ENCODE assay signal across 1 cellular context in genomic region chr2:167962436-167963226, GRCh38.
TF ChIP-seq lines count a peak whose summit lies in the region.

No MANE protein-coding gene starts in this region.

TF ChIP-seq in K562, 482 proteins besides CTCF, POLR2A, EP300 and RAD21 (continued from another document and continues in another):
- TF ChIP-seq, protein P1, sequence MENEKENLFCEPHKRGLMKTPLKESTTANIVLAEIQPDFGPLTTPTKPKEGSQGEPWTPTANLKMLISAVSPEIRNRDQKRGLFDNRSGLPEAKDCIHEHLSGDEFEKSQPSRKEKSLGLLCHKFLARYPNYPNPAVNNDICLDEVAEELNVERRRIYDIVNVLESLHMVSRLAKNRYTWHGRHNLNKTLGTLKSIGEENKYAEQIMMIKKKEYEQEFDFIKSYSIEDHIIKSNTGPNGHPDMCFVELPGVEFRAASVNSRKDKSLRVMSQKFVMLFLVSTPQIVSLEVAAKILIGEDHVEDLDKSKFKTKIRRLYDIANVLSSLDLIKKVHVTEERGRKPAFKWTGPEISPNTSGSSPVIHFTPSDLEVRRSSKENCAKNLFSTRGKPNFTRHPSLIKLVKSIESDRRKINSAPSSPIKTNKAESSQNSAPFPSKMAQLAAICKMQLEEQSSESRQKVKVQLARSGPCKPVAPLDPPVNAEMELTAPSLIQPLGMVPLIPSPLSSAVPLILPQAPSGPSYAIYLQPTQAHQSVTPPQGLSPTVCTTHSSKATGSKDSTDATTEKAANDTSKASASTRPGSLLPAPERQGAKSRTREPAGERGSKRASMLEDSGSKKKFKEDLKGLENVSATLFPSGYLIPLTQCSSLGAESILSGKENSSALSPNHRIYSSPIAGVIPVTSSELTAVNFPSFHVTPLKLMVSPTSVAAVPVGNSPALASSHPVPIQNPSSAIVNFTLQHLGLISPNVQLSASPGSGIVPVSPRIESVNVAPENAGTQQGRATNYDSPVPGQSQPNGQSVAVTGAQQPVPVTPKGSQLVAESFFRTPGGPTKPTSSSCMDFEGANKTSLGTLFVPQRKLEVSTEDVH (IDR thresholded peaks at IDR 0.05; ENCODE audit: low read depth, partially characterized antibody): no peak
- TF ChIP-seq MCM5 (IDR thresholded peaks at IDR 0.05; ENCODE audit: low read depth): no peak
- TF ChIP-seq RBBP5 (IDR thresholded peaks at IDR 0.05; ENCODE audit: borderline replicate concordance, insufficient read depth, low read length, poor library complexity, severe bottlenecking): no peak
- TF ChIP-seq, protein P2, sequence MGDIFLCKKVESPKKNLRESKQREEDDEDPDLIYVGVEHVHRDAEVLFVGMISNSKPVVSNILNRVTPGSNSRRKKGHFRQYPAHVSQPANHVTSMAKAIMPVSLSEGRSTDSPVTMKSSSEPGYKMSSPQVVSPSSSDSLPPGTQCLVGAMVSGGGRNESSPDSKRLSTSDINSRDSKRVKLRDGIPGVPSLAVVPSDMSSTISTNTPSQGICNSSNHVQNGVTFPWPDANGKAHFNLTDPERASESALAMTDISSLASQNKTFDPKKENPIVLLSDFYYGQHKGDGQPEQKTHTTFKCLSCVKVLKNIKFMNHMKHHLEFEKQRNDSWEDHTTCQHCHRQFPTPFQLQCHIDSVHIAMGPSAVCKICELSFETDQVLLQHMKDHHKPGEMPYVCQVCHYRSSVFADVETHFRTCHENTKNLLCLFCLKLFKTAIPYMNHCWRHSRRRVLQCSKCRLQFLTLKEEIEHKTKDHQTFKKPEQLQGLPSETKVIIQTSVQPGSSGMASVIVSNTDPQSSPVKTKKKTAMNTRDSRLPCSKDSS (IDR thresholded peaks at IDR 0.05; ENCODE audit: low read depth, partially characterized antibody): no peak
- no peak for TF ChIP-seq CBFB (CRISPR knock-in tag; IDR thresholded peaks at IDR 0.05)
- TF ChIP-seq DDX20 (tag; IDR thresholded peaks at IDR 0.05; ENCODE audit: low read depth): no peak
- TF ChIP-seq SMAD1 (IDR thresholded peaks at IDR 0.05; ENCODE audit: low read depth, low read length, partially characterized antibody): no peak
- TF ChIP-seq HDAC3 (IDR thresholded peaks at IDR 0.05; ENCODE audit: borderline replicate concordance, partially characterized antibody): no peak
- TF ChIP-seq NUFIP1 (IDR thresholded peaks at IDR 0.05; ENCODE audit: partially characterized antibody): no peak
- TF ChIP-seq RB1 (IDR thresholded peaks at IDR 0.05; ENCODE audit: low read depth): no peak
- TF ChIP-seq ZNF780A (CRISPR knock-in tag; IDR thresholded peaks at IDR 0.05): no peak
- no peak for TF ChIP-seq ZNF507 (tag; conservative IDR thresholded peaks at IDR 0.05)
- 0 out of 2 replicates have a peak, but pooled peaks have one; percentile 10 for TF ChIP-seq ZNF316 (IDR thresholded peaks at IDR 0.05)
- TF ChIP-seq SLC30A9 (CRISPR knock-in tag; IDR thresholded peaks at IDR 0.05): no peak
- TF ChIP-seq, protein P3, sequence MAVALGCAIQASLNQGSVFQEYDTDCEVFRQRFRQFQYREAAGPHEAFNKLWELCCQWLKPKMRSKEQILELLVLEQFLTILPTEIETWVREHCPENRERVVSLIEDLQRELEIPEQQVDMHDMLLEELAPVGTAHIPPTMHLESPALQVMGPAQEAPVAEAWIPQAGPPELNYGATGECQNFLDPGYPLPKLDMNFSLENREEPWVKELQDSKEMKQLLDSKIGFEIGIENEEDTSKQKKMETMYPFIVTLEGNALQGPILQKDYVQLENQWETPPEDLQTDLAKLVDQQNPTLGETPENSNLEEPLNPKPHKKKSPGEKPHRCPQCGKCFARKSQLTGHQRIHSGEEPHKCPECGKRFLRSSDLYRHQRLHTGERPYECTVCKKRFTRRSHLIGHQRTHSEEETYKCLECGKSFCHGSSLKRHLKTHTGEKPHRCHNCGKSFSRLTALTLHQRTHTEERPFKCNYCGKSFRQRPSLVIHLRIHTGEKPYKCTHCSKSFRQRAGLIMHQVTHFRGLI (CRISPR knock-in tag; IDR thresholded peaks at IDR 0.05): 0 out of 2 replicates have a peak, but pooled peaks have one; percentile 10
- no peak for TF ChIP-seq TBL1XR1 (IDR thresholded peaks at IDR 0.05; ENCODE audit: low read length in 2 of 2)
- TF ChIP-seq BHLHE40 (IDR thresholded peaks at IDR 0.05; ENCODE audit: low read length): no peak
- TF ChIP-seq ZNF253 (CRISPR knock-in tag; conservative IDR thresholded peaks at IDR 0.05): no peak
- TF ChIP-seq ASH1L (IDR thresholded peaks at IDR 0.05; ENCODE audit: borderline replicate concordance, low read depth, partially characterized antibody): no peak
- TF ChIP-seq RBM14 (IDR thresholded peaks at IDR 0.05; ENCODE audit: borderline replicate concordance, insufficient read depth, low read depth, low read length): no peak
- TF ChIP-seq SAFB2 (IDR thresholded peaks at IDR 0.05; ENCODE audit: borderline replicate concordance, low read depth, low read length, severe bottlenecking): no peak
- no peak for TF ChIP-seq TSC22D4 (tag; IDR thresholded peaks at IDR 0.05)
- no peak for TF ChIP-seq ZNF274 (IDR thresholded peaks at IDR 0.05; ENCODE audit: borderline replicate concordance, low read depth, low read length)
- no peak for TF ChIP-seq NFIX (CRISPR knock-in tag; IDR thresholded peaks at IDR 0.05; ENCODE audit: low read depth)
- no peak for TF ChIP-seq HCFC1 (IDR thresholded peaks at IDR 0.05; ENCODE audit: low read depth, low read length)
- peak; percentile 75 for TF ChIP-seq PRDM10 (IDR thresholded peaks at IDR 0.05; ENCODE audit: partially characterized antibody)
- TF ChIP-seq ARID2 (IDR thresholded peaks at IDR 0.05): no peak
- TF ChIP-seq BCOR (IDR thresholded peaks at IDR 0.05): no peak
- TF ChIP-seq ZKSCAN8 (CRISPR knock-in tag; IDR thresholded peaks at IDR 0.05): peak; percentile 41; the same call in 1 of the 2 replicates
- TF ChIP-seq POLR2AphosphoS2 (IDR thresholded peaks at IDR 0.05; ENCODE audit: low read length): no peak
- TF ChIP-seq ZNF212 (CRISPR knock-in tag; IDR thresholded peaks at IDR 0.05): no peak
- TF ChIP-seq BRF1 (IDR thresholded peaks at IDR 0.05; ENCODE audit: borderline replicate concordance, extremely low read depth, insufficient read length): no peak
- no peak for TF ChIP-seq HLTF (IDR thresholded peaks at IDR 0.05)
- TF ChIP-seq, protein P4, sequence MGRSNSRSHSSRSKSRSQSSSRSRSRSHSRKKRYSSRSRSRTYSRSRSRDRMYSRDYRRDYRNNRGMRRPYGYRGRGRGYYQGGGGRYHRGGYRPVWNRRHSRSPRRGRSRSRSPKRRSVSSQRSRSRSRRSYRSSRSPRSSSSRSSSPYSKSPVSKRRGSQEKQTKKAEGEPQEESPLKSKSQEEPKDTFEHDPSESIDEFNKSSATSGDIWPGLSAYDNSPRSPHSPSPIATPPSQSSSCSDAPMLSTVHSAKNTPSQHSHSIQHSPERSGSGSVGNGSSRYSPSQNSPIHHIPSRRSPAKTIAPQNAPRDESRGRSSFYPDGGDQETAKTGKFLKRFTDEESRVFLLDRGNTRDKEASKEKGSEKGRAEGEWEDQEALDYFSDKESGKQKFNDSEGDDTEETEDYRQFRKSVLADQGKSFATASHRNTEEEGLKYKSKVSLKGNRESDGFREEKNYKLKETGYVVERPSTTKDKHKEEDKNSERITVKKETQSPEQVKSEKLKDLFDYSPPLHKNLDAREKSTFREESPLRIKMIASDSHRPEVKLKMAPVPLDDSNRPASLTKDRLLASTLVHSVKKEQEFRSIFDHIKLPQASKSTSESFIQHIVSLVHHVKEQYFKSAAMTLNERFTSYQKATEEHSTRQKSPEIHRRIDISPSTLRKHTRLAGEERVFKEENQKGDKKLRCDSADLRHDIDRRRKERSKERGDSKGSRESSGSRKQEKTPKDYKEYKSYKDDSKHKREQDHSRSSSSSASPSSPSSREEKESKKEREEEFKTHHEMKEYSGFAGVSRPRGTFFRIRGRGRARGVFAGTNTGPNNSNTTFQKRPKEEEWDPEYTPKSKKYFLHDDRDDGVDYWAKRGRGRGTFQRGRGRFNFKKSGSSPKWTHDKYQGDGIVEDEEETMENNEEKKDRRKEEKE (IDR thresholded peaks at IDR 0.05; ENCODE audit: borderline replicate concordance in 1 of 2, control insufficient read depth in 1 of 2, low read depth in 2 of 2, low read length in 1 of 2): no peak
- no peak for TF ChIP-seq TAF15 (IDR thresholded peaks at IDR 0.05; ENCODE audit: low read depth, low read length)
- peak; percentile 21; the same call in 1 of the 2 replicates for TF ChIP-seq ZNF589 (CRISPR knock-in tag; IDR thresholded peaks at IDR 0.05; ENCODE audit: low read depth)
- no peak for TF ChIP-seq TGIF2 (CRISPR knock-in tag; IDR thresholded peaks at IDR 0.05)
- TF ChIP-seq CEBPB (tag; IDR thresholded peaks at IDR 0.05): peak; percentile 83
- TF ChIP-seq CHD2 (IDR thresholded peaks at IDR 0.05; ENCODE audit: low read depth, low read length): no peak
- no peak for TF ChIP-seq FOXJ2 (tag; IDR thresholded peaks at IDR 0.05)
- TF ChIP-seq USF2 (CRISPR knock-in tag; IDR thresholded peaks at IDR 0.05): no peak
- no peak for TF ChIP-seq SREBF2 (CRISPR knock-in tag; IDR thresholded peaks at IDR 0.05)
- TF ChIP-seq CBX2 (IDR thresholded peaks at IDR 0.05; ENCODE audit: insufficient read depth, low read length, poor library complexity, severe bottlenecking): no peak
- TF ChIP-seq, protein P5, sequence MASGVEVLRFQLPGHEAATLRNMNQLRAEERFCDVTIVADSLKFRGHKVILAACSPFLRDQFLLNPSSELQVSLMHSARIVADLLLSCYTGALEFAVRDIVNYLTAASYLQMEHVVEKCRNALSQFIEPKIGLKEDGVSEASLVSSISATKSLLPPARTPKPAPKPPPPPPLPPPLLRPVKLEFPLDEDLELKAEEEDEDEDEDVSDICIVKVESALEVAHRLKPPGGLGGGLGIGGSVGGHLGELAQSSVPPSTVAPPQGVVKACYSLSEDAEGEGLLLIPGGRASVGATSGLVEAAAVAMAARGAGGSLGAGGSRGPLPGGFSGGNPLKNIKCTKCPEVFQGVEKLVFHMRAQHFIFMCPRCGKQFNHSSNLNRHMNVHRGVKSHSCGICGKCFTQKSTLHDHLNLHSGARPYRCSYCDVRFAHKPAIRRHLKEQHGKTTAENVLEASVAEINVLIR (CRISPR knock-in tag; IDR thresholded peaks at IDR 0.05): peak; percentile 46; the same call in 1 of the 2 replicates
- TF ChIP-seq, protein P6, sequence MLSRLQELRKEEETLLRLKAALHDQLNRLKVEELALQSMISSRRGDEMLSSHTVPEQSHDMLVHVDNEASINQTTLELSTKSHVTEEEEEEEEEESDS (CRISPR knock-in tag; IDR thresholded peaks at IDR 0.05): no peak
- no peak for TF ChIP-seq PBX2 (CRISPR knock-in tag; IDR thresholded peaks at IDR 0.05; ENCODE audit: low read depth)
- no peak for TF ChIP-seq PBX2 (tag; conservative IDR thresholded peaks at IDR 0.05; ENCODE audit: low read depth)
- TF ChIP-seq FOXP1 (CRISPR knock-in tag; IDR thresholded peaks at IDR 0.05): no peak
- peak; percentile 82; the same call in 1 of the 2 replicates for TF ChIP-seq ZNF395 (CRISPR knock-in tag; IDR thresholded peaks at IDR 0.05)
